In the genomic region with DNA sequence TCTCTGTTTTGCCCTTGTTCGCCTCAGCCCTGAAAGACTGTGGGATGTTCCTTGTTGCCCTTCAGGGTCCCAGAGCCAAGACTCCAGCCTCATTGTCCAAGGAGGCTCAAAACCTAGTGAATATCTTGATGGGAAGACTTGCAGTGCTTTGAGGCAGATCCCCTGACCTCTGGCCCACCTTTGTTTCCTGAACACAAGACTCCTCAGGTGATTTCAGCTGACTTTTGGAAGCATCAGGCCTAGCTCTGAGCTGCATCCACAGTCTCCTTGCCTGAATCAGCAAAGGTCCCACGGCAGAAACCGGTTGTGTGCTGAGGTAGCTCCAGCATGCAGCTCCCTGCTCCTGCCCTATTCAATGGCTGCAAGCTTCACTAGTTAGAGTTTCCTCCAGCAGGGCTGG, we compare ENCODE assay signal across 22 cellular contexts.
"Had no signal": no experiment of that assay in that cellular context is flagged by ENCODE, and none has a peak within 500 bp of the region (broad histone marks: within the 10 kb centered on the region; RNA-seq: fewer than 3 reads in every experiment).

No MANE protein-coding gene starts in this region.

- H3K4me1 ChIP-seq: adrenal gland, colonic mucosa, left lung, prostate gland, testis, uterus had no signal

- H3K36me3 ChIP-seq: adrenal gland, colonic mucosa, heart right ventricle, left lung, ovary, prostate gland, uterus had no signal

- FAIRE-seq: astrocyte had no signal

- DNase-seq: activated CD4-positive, alpha-beta T cell treated with anti-CD3 and anti-CD28 coated beads, Interleukin-2, amount 50 U/mL, for 48 hours; activated T-cell treated with anti-CD3 and anti-CD28 coated beads, Interleukin-2, amount 50 U/mL, for 24 hours; adrenal gland; colonic mucosa; heart right ventricle; left lung; ovary; stimulated activated CD4-positive, alpha-beta T cell treated with anti-CD3 and anti-CD28 coated beads, Interleukin-2, amount 100 ng/mL, for 24 hours; stimulated activated naive B cell treated with anti-CD40 and anti-IgM and Interleukin-4, amounts not matched to agents 10 μg/mL and 1 μg/mL and 100 μg/mL, for 72 hours; T1000; testis; trophoblast cell; uterus had no signal

- ATAC-seq: activated T-helper 17 cell treated with anti-CD3 and anti-CD28 coated beads, Interleukin-2, amount 50 U/mL, for 72 hours; heart right ventricle; left lung; natural killer cell treated with Interleukin-12 subunit alpha and Interleukin-12 subunit beta and Interleukin-15 and Interleukin-18, amount 100 ng/mL, for 72 hours; stimulated activated naive B cell treated with anti-CD40 and anti-IgM and Interleukin-4, amounts not matched to agents 10 μg/mL and 1 μg/mL and 100 μg/mL, for 72 hours; WTC11 had no signal

- H3K27ac Mint-ChIP-seq: activated naive CD8-positive, alpha-beta T cell; activated T-cell treated with anti-CD3 and anti-CD28 coated beads, Interleukin-2, amount 50 U/mL, for 24 hours; activated T-helper 17 cell treated with anti-CD3 and anti-CD28 coated beads, Interleukin-2, amount 50 U/mL, for 72 hours; natural killer cell treated with Interleukin-12 subunit alpha and Interleukin-12 subunit beta and Interleukin-15 and Interleukin-18, amount 100 ng/mL, for 72 hours; stimulated activated naive B cell treated with anti-CD40 and anti-IgM and Interleukin-4, amounts not matched to agents 10 μg/mL and 1 μg/mL and 100 μg/mL, for 72 hours; T-helper 1 cell treated with Interleukin-12 subunit alpha and Interleukin-12 subunit beta and Interleukin-4 antibody, amounts not matched to agents 30 μg/mL and 1 μg/mL, for 36 hours; WTC11 had no signal

- H3K4me3 Mint-ChIP-seq: activated naive CD8-positive, alpha-beta T cell; activated T-cell treated with anti-CD3 and anti-CD28 coated beads, Interleukin-2, amount 50 U/mL, for 24 hours; activated T-helper 17 cell treated with anti-CD3 and anti-CD28 coated beads, Interleukin-2, amount 50 U/mL, for 72 hours; natural killer cell treated with Interleukin-12 subunit alpha and Interleukin-12 subunit beta and Interleukin-15 and Interleukin-18, amount 100 ng/mL, for 72 hours; stimulated activated naive B cell treated with anti-CD40 and anti-IgM and Interleukin-4, amounts not matched to agents 10 μg/mL and 1 μg/mL and 100 μg/mL, for 72 hours; T-helper 1 cell treated with Interleukin-12 subunit alpha and Interleukin-12 subunit beta and Interleukin-4 antibody, amounts not matched to agents 30 μg/mL and 1 μg/mL, for 36 hours; WTC11 had no signal

- H3K4me1 Mint-ChIP-seq: activated T-helper 17 cell treated with anti-CD3 and anti-CD28 coated beads, Interleukin-2, amount 50 U/mL, for 72 hours; stimulated activated naive B cell treated with anti-CD40 and anti-IgM and Interleukin-4, amounts not matched to agents 10 μg/mL and 1 μg/mL and 100 μg/mL, for 72 hours had no signal

- H3K27ac ChIP-seq: adrenal gland, colonic mucosa, epithelial cell of prostate, heart right ventricle, left lung, ovary, prostate gland, skin epidermis, testis, uterus had no signal

- H3K27me3 ChIP-seq: adrenal gland, colonic mucosa, ovary, testis, uterus had no signal

- H3K9me3 Mint-ChIP-seq: activated T-cell treated with anti-CD3 and anti-CD28 coated beads, Interleukin-2, amount 50 U/mL, for 24 hours; activated T-helper 17 cell treated with anti-CD3 and anti-CD28 coated beads, Interleukin-2, amount 50 U/mL, for 72 hours; natural killer cell treated with Interleukin-12 subunit alpha and Interleukin-12 subunit beta and Interleukin-15 and Interleukin-18, amount 100 ng/mL, for 72 hours; stimulated activated naive B cell treated with anti-CD40 and anti-IgM and Interleukin-4, amounts not matched to agents 10 μg/mL and 1 μg/mL and 100 μg/mL, for 72 hours; T-helper 1 cell treated with Interleukin-12 subunit alpha and Interleukin-12 subunit beta and Interleukin-4 antibody, amounts not matched to agents 30 μg/mL and 1 μg/mL, for 36 hours; WTC11 had no signal

- H3K4me3 ChIP-seq: adrenal gland, colonic mucosa, heart right ventricle, left lung, ovary, prostate gland, skin epidermis, testis, uterus had no signal

- H3K36me3 Mint-ChIP-seq: activated naive CD8-positive, alpha-beta T cell; natural killer cell treated with Interleukin-12 subunit alpha and Interleukin-12 subunit beta and Interleukin-15 and Interleukin-18, amount 100 ng/mL, for 72 hours; stimulated activated naive B cell treated with anti-CD40 and anti-IgM and Interleukin-4, amounts not matched to agents 10 μg/mL and 1 μg/mL and 100 μg/mL, for 72 hours; WTC11 had no signal

- H3K9me3 ChIP-seq: adrenal gland, colonic mucosa, heart right ventricle, left lung, ovary, prostate gland, testis, uterus had no signal
